Comparison of ENCODE assay signal across 12 cellular contexts in the genomic region with DNA sequence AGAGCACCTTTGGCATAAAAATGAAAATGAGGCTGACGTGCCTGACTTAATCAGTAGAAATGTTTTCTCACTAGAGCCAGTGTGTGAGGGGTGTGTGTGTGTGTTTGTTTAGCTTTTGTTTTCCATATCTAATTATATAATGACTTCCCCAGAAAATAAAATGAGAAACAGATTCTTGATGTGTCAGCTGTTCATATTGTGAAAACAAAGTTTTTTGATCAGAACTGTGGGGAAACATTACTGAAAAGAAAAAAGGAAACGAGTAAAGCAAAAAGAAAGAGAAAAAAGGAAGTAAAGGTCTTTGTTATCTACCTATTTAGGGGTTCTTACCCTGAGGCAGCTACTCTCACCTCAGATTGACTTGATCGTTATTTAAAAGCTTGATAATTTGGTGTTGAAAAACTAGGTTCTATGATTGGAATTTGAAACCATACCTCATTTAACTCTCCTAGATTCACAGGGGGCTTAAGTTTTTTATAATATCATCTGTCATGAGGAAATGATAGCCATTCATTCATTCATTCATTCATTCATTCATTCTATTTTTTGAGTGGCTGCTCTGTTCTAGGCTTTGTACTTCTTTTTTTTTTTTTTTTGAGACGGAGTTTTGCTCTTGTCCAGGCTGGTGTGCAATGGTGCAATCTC. TPM values are rescaled to one million over a fixed set of nuclear protein-coding genes. Genes with fewer than 3 reads are reported as not detected.
DNase-seq lines count a peak whose midpoint lies in the region; ATAC-seq, FAIRE-seq and TF ChIP-seq lines count a peak whose summit lies in the region.
"Had no signal": no experiment of that assay in that cellular context is flagged by ENCODE, and none has a peak within 500 bp of the region (broad histone marks: within the 10 kb centered on the region; RNA-seq: fewer than 3 reads in every experiment).

No MANE protein-coding gene starts in this region.

- peak overlapping the region in 2 of 3 donors; percentile 64 to 89 for H3K27ac Mint-ChIP-seq in IgD-negative memory B cell

- FAIRE-seq in HepG2 (lab: Jason Lieb, UNC) = no peak

- no peak for TF ChIP-seq EP300 in HepG2 (IDR thresholded peaks at IDR 0.05; ENCODE audit: low read depth in 2 of 2, low read length in 2 of 2)
- no peak for TF ChIP-seq EP300 in HepG2 (CRISPR knock-in tag; IDR thresholded peaks at IDR 0.05; ENCODE audit: borderline replicate concordance)

- POLR2A ChIA-PET in HepG2 (lab: Yijun Ruan, JAX) = no interaction called here

- no peak for TF ChIP-seq RAD21 in HepG2 (CRISPR knock-in tag; IDR thresholded peaks at IDR 0.05)

- no peaks in the 10 kb centered on the region for H3K27me3 ChIP-seq in HepG2 (ENCODE audit: control insufficient read depth in 1 of 2, insufficient read depth in 2 of 2, low read length in 2 of 2)
- H3K27me3 ChIP-seq in Peyer's patch = no peaks in the 10 kb centered on the region
- no peaks in the 10 kb centered on the region for H3K27me3 ChIP-seq in smooth muscle cell (ENCODE audit: low read depth)
- H3K27me3 ChIP-seq: ascending aorta, tibial artery had no signal

- TF ChIP-seq POLR2A in HepG2 (IDR thresholded peaks at IDR 0.05; ENCODE audit: insufficient read depth in 1 of 2, low read depth in 2 of 2, low read length in 2 of 2) (no peak), Peyer's patch (IDR thresholded peaks at IDR 0.05) (no peak)

- H3K36me3 ChIP-seq in HepG2 (replicated peaks in 1 of 2; ENCODE audit: control insufficient read depth in 1 of 2, insufficient read depth in 2 of 2, low read length in 2 of 2) = no peaks in the 10 kb centered on the region
- H3K36me3 ChIP-seq in Peyer's patch = no peaks in the 10 kb centered on the region
- no peaks in the 10 kb centered on the region for H3K36me3 ChIP-seq in smooth muscle cell (ENCODE audit: low read depth)
- H3K36me3 ChIP-seq: tibial artery had no signal

- H4K20me1 ChIP-seq in HepG2 (ENCODE audit: insufficient read depth, low read length) (no peaks in the 10 kb centered on the region), smooth muscle cell (ENCODE audit: low read depth) (no peaks in the 10 kb centered on the region)

- no peaks in the 10 kb centered on the region for H3K9me3 Mint-ChIP-seq in IgD-negative memory B cell

- peak overlapping the region in 2 of 4 donors; percentile 0 to 13 for H3K4me3 Mint-ChIP-seq in IgD-negative memory B cell

- H3K4me2 ChIP-seq in HepG2 (ENCODE audit: low read depth, low read length) = no peak overlapping the region
- H3K4me2 ChIP-seq in smooth muscle cell = no peak overlapping the region

- H3K27me3 Mint-ChIP-seq in IgD-negative memory B cell = no peaks in the 10 kb centered on the region

- 95% methylated on average over 4 of the region's 4 CpGs for WGBS in HepG2 (ENCODE audit: low lambda C conversion rate)
- WGBS in smooth muscle cell (ENCODE audit: low lambda C conversion rate) = 91% methylated on average over 4 of the region's 4 CpGs

- no peak overlapping the region for H2AFZ ChIP-seq in HepG2 (ENCODE audit: low read length)
- no peak overlapping the region for H2AFZ ChIP-seq in smooth muscle cell (ENCODE audit: low read depth)

- intact Hi-C loops in HepG2 (cut with micrococcal nuclease; ENCODE audit: unreplicated experiment) = no loop called here

- TF ChIP-seq CTCF in HepG2 (CRISPR knock-in tag; IDR thresholded peaks at IDR 0.05) (no peak), Peyer's patch (IDR thresholded peaks at IDR 0.05) (no peak), smooth muscle cell (IDR thresholded peaks at IDR 0.05; ENCODE audit: borderline replicate concordance, insufficient read depth, poor library complexity, severe bottlenecking) (no peak)

- no peaks in the 10 kb centered on the region for H3K79me2 ChIP-seq in HepG2 (ENCODE audit: insufficient read depth, low read length)
- no peaks in the 10 kb centered on the region for H3K79me2 ChIP-seq in smooth muscle cell (ENCODE audit: low read depth)

- H3K9ac ChIP-seq in HepG2 (ENCODE audit: insufficient read depth, low read depth, low read length) (no peak overlapping the region), smooth muscle cell (ENCODE audit: low read depth) (no peak overlapping the region)

- CTCF ChIA-PET in HepG2 (lab: Yijun Ruan, JAX; ENCODE audit: low intra/inter-chr PET ratio, low total read pairs) = no interaction called here

- H3K36me3 Mint-ChIP-seq in IgD-negative memory B cell = no peaks in the 10 kb centered on the region

- H3K27ac ChIP-seq in HepG2 (ENCODE audit: extremely low read length, insufficient read depth, low read length) (no peak overlapping the region), Peyer's patch (no peak overlapping the region), smooth muscle cell (ENCODE audit: low read depth) (no peak overlapping the region)
- H3K27ac ChIP-seq: ascending aorta, tibial artery had no signal

- in situ Hi-C loops in HepG2 (cut with HindIII; ENCODE audit: extremely low pct_ligation_motif_present, low pct_unique_long_range_greater_than_20kb) = no loop called here

- DNase-seq in HepG2 (ENCODE audit: low spot score) (no peak), Peyer's patch (no peak), smooth muscle cell (lab: John Stamatoyannopoulos, UW; ENCODE audit: unreplicated experiment) (no peak)
- DNase-seq in stimulated activated CD4-positive, alpha-beta T cell treated with anti-CD3 and anti-CD28 coated beads, Interleukin-4, amount 100 ng/mL, for 1 hour = no peak
- DNase-seq in stimulated activated CD4-positive, alpha-beta T cell treated with anti-CD3 and anti-CD28 coated beads, Interleukin-4, amount 100 ng/mL, for 4 hours = no peak
- DNase-seq: activated CD8-positive, alpha-beta memory T cell treated with anti-CD3 and anti-CD28 coated beads, Interleukin-2, amount 50 U/mL, for 48 hours; NCI-H774; tibial artery had no signal

- H3K9me3 ChIP-seq in HepG2 (ENCODE audit: low read length) (no peaks in the 10 kb centered on the region), Peyer's patch (no peaks in the 10 kb centered on the region), smooth muscle cell (replicated peaks; ENCODE audit: low read depth) (no peaks in the 10 kb centered on the region)
- H3K9me3 ChIP-seq: ascending aorta, tibial artery had no signal

- H3K4me3 ChIP-seq in HepG2 (replicated peaks in 1 of 3; ENCODE audit: insufficient read depth in 1 of 3, low read depth in 2 of 3, low read length in 3 of 3) (no peak overlapping the region), Peyer's patch (no peak overlapping the region), smooth muscle cell (no peak overlapping the region)
- H3K4me3 ChIP-seq: ascending aorta, tibial artery had no signal

- H3K4me1 ChIP-seq in HepG2 (ENCODE audit: insufficient read depth, low read length) (no peaks in the 10 kb centered on the region; the same call in 1 of the 2 replicates), Peyer's patch (no peaks in the 10 kb centered on the region), smooth muscle cell (ENCODE audit: low read depth) (no peaks in the 10 kb centered on the region)
- H3K4me1 ChIP-seq: ascending aorta, tibial artery had no signal

- ATAC-seq in GM18498 (IDR thresholded peaks at IDR 0.05; ENCODE audit: unreplicated experiment) (peak; percentile 72), GM21515 (IDR thresholded peaks at IDR 0.05; ENCODE audit: unreplicated experiment) (peak; percentile 56), HepG2 (no peak)

- H3K4me1 Mint-ChIP-seq in IgD-negative memory B cell = peaks cover 7 to 17% (median 13%) of the 10 kb centered on the region in 3 donors

- H3F3A ChIP-seq in smooth muscle cell (ENCODE audit: low read depth) = no peaks in the 10 kb centered on the region

- no TSS peak for BruUV-seq in HepG2 (replicated peaks; lab: Mats Ljungman, UMichigan)

TF ChIP-seq in HepG2, 621 proteins besides CTCF, POLR2A, EP300 and RAD21:
- TF ChIP-seq ZNF136 (CRISPR knock-in tag; IDR thresholded peaks at IDR 0.05; ENCODE audit: low read depth) = no peak
- 0 out of 2 replicates have a peak, but pooled peaks have one; percentile 61 for TF ChIP-seq ZNF24 (IDR thresholded peaks at IDR 0.05)

RNA-seq across cellular contexts. Expression of gene CREM, which starts 58.0 kb away (rescaled TPM):
- 18.5 TPM for polyA plus RNA-seq in IgD-negative memory B cell
- total RNA-seq in HepG2 (2016; rRNA removed; fragmentation: Illumina TruSeq; extraction: Trizol) = 25.4 and 30.6 TPM in 2 replicates
- total RNA-seq in HepG2 (2016; cell fraction: cytosol; rRNA removed; fragmentation: Illumina TruSeq; extraction: Trizol; ENCODE audit: low read depth) = 37.8 and 41.9 TPM in 2 replicates
- 22.5 and 31.8 TPM in 2 replicates for total RNA-seq in HepG2 (2016; cell fraction: insoluble cytoplasmic fraction; rRNA removed; fragmentation: Illumina TruSeq; extraction: Trizol)
- 50.7 and 52.7 TPM in 2 replicates for total RNA-seq in HepG2 (2016; cell fraction: membrane; rRNA removed; fragmentation: Illumina TruSeq; extraction: Trizol)
- 14.0 and 14.9 TPM in 2 replicates for total RNA-seq in HepG2 (2016; cell fraction: nucleus; rRNA removed; fragmentation: Illumina TruSeq; extraction: Trizol)
- polyA plus RNA-seq in HepG2 (2011; rRNA removed) = 21.3 and 22.4 TPM in 2 replicates
- 21.0 and 25.8 TPM in 2 replicates for polyA plus RNA-seq in HepG2 (2011; cell fraction: cytosol; rRNA removed)
- polyA plus RNA-seq in HepG2 (2011; cell fraction: nucleus; rRNA removed) = 6.9 and 10.2 TPM in 2 replicates
- polyA plus RNA-seq in HepG2 (2012) = 20.4 and 24.2 TPM in 2 replicates
- 50.9 and 63.2 TPM in 2 replicates for polyA plus RNA-seq in HepG2 (2016; cell fraction: cytosol; fragmentation: Illumina TruSeq; extraction: Trizol; ENCODE audit: low read depth)
- polyA plus RNA-seq in HepG2 (2016; cell fraction: insoluble cytoplasmic fraction; fragmentation: Illumina TruSeq; extraction: Trizol; ENCODE audit: low read depth) = 33.4 and 41.6 TPM in 2 replicates
- 49.1 and 59.4 TPM in 2 replicates for polyA plus RNA-seq in HepG2 (2016; cell fraction: membrane; fragmentation: Illumina TruSeq; extraction: Trizol; ENCODE audit: low read depth)
- 19.2 and 20.1 TPM in 2 replicates for polyA plus RNA-seq in HepG2 (2016; cell fraction: nucleus; fragmentation: Illumina TruSeq; extraction: Trizol; ENCODE audit: insufficient read depth, low read depth)
- polyA minus RNA-seq in HepG2 (2011; rRNA and poly(A)+ RNA removed; ENCODE audit: low replicate concordance) = 19.7 and 48.8 TPM in 2 replicates
- 11.8 and 15.1 TPM in 2 replicates for polyA minus RNA-seq in HepG2 (2011; cell fraction: cytosol; rRNA and poly(A)+ RNA removed)
- 16.5 and 22.5 TPM in 2 replicates for polyA minus RNA-seq in HepG2 (2011; cell fraction: nucleus; rRNA and poly(A)+ RNA removed)
- 10 to 100 TPM; 13.9 to 19.0 (median 16.0) TPM for total RNA-seq in Peyer's patch
- total RNA-seq in smooth muscle cell = 49.3 and 102 TPM in 2 replicates
- 45.9 and 46.4 TPM in 2 replicates for polyA plus RNA-seq in smooth muscle cell
